Comparison of ENCODE assay signal across 2 cellular contexts in the genomic region with DNA sequence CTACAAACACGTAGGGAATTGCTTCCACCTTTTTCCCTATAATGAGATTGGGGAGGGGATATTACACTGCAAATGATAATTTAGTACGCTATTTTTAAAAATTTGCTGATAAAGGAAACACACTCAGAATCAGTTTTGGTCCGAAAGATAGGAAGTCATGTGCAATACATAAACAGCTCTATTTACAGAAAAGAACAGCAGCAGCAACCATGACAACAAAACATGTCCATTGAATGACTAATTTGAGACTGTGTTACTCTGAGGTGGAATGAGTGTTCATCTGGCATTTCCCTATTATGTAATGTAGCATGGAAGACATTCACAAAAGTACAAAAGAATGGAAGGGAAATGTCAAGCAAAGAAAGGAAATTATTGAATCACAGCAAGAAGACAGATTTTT.
TF ChIP-seq lines count a peak whose summit lies in the region.

No MANE protein-coding gene starts in this region.

TF ChIP-seq in SK-N-SH treated with all-trans-retinoic acid at 6 μM for 48 hours, 23 proteins besides CTCF, POLR2A, EP300 and RAD21 (continued from another document):
- TF ChIP-seq PPARA (CRISPR knock-in tag; IDR thresholded peaks at IDR 0.05; ENCODE audit: borderline replicate concordance), result no peak
- TF ChIP-seq ARNTL (CRISPR knock-in tag; IDR thresholded peaks at IDR 0.05; ENCODE audit: borderline replicate concordance, low read depth), result no peak
- TF ChIP-seq, protein P1, sequence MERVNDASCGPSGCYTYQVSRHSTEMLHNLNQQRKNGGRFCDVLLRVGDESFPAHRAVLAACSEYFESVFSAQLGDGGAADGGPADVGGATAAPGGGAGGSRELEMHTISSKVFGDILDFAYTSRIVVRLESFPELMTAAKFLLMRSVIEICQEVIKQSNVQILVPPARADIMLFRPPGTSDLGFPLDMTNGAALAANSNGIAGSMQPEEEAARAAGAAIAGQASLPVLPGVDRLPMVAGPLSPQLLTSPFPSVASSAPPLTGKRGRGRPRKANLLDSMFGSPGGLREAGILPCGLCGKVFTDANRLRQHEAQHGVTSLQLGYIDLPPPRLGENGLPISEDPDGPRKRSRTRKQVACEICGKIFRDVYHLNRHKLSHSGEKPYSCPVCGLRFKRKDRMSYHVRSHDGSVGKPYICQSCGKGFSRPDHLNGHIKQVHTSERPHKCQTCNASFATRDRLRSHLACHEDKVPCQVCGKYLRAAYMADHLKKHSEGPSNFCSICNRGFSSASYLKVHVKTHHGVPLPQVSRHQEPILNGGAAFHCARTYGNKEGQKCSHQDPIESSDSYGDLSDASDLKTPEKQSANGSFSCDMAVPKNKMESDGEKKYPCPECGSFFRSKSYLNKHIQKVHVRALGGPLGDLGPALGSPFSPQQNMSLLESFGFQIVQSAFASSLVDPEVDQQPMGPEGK (CRISPR knock-in tag; IDR thresholded peaks at IDR 0.05; ENCODE audit: borderline replicate concordance), result no peak
- TF ChIP-seq ZFP30 (CRISPR knock-in tag; IDR thresholded peaks at IDR 0.05), result no peak
- no peak for TF ChIP-seq CSDC2 (CRISPR knock-in tag; IDR thresholded peaks at IDR 0.05)
- TF ChIP-seq, protein P2, sequence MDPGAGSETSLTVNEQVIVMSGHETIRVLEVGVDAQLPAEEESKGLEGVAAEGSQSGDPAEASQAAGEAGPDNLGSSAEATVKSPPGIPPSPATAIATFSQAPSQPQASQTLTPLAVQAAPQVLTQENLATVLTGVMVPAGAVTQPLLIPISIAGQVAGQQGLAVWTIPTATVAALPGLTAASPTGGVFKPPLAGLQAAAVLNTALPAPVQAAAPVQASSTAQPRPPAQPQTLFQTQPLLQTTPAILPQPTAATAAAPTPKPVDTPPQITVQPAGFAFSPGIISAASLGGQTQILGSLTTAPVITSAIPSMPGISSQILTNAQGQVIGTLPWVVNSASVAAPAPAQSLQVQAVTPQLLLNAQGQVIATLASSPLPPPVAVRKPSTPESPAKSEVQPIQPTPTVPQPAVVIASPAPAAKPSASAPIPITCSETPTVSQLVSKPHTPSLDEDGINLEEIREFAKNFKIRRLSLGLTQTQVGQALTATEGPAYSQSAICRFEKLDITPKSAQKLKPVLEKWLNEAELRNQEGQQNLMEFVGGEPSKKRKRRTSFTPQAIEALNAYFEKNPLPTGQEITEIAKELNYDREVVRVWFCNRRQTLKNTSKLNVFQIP (CRISPR knock-in tag; IDR thresholded peaks at IDR 0.05; ENCODE audit: borderline replicate concordance, low read depth), result no peak
- no peak for TF ChIP-seq ZNF8 (CRISPR knock-in tag; IDR thresholded peaks at IDR 0.05)

TF ChIP-seq in SK-N-SH, 30 proteins besides CTCF, POLR2A, EP300 and RAD21 (continued from another document):
- TF ChIP-seq, protein P3, sequence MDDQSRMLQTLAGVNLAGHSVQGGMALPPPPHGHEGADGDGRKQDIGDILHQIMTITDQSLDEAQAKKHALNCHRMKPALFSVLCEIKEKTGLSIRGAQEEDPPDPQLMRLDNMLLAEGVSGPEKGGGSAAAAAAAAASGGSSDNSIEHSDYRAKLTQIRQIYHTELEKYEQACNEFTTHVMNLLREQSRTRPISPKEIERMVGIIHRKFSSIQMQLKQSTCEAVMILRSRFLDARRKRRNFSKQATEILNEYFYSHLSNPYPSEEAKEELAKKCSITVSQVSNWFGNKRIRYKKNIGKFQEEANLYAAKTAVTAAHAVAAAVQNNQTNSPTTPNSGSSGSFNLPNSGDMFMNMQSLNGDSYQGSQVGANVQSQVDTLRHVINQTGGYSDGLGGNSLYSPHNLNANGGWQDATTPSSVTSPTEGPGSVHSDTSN (IDR thresholded peaks at IDR 0.05), result no peak
- TF ChIP-seq, protein P4, sequence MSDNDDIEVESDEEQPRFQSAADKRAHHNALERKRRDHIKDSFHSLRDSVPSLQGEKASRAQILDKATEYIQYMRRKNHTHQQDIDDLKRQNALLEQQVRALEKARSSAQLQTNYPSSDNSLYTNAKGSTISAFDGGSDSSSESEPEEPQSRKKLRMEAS (IDR thresholded peaks at IDR 0.05; ENCODE audit: low read depth), result no peak
- TF ChIP-seq SIN3A (IDR thresholded peaks at IDR 0.05; ENCODE audit: borderline replicate concordance, low read depth, low read length) (no peak), RXRA (IDR thresholded peaks at IDR 0.05; ENCODE audit: borderline replicate concordance, low read depth) (no peak), SMC3 (IDR thresholded peaks at IDR 0.05; ENCODE audit: low read depth, low read length) (no peak)
